1 cellular context compared by ENCODE assay signal in the genomic region with DNA sequence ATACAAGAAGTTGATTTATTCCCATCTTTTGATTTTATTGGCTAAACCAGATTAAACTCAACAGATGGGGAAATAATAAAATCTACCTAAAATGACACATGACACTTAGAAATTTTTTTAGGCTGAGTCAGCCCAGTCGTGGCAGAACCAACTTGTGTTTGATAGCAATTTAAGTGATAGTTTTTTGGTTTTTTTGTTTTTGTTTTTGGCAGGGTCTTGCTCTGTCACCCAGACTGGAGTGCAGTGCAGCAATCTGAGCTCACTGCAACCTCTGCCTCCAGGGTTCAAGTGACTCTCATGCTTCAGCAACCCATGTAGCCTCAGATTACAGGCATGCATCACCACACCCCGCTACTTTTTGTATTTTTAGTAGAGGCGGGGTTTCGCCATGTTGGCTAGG.
TF ChIP-seq lines count a peak whose summit lies in the region.

No MANE protein-coding gene starts in this region.

TF ChIP-seq in K562, 482 proteins besides CTCF, POLR2A, EP300 and RAD21:
- TF ChIP-seq NEUROD1 (IDR thresholded peaks at IDR 0.05; ENCODE audit: borderline replicate concordance, low read depth, low read length, partially characterized antibody): no peak
- TF ChIP-seq, protein P1, sequence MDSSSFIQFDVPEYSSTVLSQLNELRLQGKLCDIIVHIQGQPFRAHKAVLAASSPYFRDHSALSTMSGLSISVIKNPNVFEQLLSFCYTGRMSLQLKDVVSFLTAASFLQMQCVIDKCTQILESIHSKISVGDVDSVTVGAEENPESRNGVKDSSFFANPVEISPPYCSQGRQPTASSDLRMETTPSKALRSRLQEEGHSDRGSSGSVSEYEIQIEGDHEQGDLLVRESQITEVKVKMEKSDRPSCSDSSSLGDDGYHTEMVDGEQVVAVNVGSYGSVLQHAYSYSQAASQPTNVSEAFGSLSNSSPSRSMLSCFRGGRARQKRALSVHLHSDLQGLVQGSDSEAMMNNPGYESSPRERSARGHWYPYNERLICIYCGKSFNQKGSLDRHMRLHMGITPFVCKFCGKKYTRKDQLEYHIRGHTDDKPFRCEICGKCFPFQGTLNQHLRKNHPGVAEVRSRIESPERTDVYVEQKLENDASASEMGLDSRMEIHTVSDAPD (CRISPR knock-in tag; IDR thresholded peaks at IDR 0.05): no peak
- TF ChIP-seq, protein P2, sequence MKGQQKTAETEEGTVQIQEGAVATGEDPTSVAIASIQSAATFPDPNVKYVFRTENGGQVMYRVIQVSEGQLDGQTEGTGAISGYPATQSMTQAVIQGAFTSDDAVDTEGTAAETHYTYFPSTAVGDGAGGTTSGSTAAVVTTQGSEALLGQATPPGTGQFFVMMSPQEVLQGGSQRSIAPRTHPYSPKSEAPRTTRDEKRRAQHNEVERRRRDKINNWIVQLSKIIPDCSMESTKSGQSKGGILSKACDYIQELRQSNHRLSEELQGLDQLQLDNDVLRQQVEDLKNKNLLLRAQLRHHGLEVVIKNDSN (CRISPR knock-in tag; IDR thresholded peaks at IDR 0.05): no peak
- TF ChIP-seq C11orf30 (IDR thresholded peaks at IDR 0.05; ENCODE audit: low read depth): 0 out of 2 replicates have a peak, but pooled peaks have one; percentile 6
- TF ChIP-seq MCM2 (IDR thresholded peaks at IDR 0.05; ENCODE audit: low read depth): no peak
- no peak for TF ChIP-seq NFATC3 (IDR thresholded peaks at IDR 0.05)
